Comparison of ENCODE assay signal across 15 cellular contexts in genomic region chr22:46093796-46094195, GRCh38. TPM values are rescaled to one million over a fixed set of nuclear protein-coding genes. Genes with fewer than 3 reads are reported as not detected.
DNase-seq lines count a peak whose midpoint lies in the region; ATAC-seq and TF ChIP-seq lines count a peak whose summit lies in the region.
"Had no signal": no experiment of that assay in that cellular context is flagged by ENCODE, and none has a peak within 500 bp of the region (broad histone marks: within the 10 kb centered on the region; RNA-seq: fewer than 3 reads in every experiment).

No MANE protein-coding gene starts in this region.

- intact Hi-C loops in body of pancreas (cut with DNase I), result no loop called here
- intact Hi-C loops in lower lobe of right lung (cut with DNase I), result no loop called here
- intact Hi-C loops in lower leg skin (cut with DNase I; ENCODE audit: low total_unique reads), result no loop called here

- H3K4me1 Mint-ChIP-seq in HFFc6 (ENCODE audit: low read depth), result peaks cover 48% of the 10 kb centered on the region

- no peaks in the 10 kb centered on the region for H3K9me3 Mint-ChIP-seq in HFFc6
- H3K9me3 Mint-ChIP-seq: activated CD4-positive, alpha-beta memory T cell treated with anti-CD3 and anti-CD28 coated beads, Interleukin-2, amount 10 ng/mL, durations not matched to agents 7 days and 5 days; activated T-helper 1 cell treated with anti-CD3 and anti-CD28 coated beads, Interleukin-12 subunit alpha, Interleukin-12 subunit beta, Interleukin-2, Interleukin-4 antibody, amounts not matched to agents 30 ng/mL and 10 ng/mL and 1 ng/mL, durations not matched to agents 14 hours and 24 hours and 36 hours had no signal

- 0 out of 2 replicates have a peak overlapping the region, but pooled peaks have one; percentile 29 for H3K4me3 Mint-ChIP-seq in HFFc6
- H3K4me3 Mint-ChIP-seq: activated CD4-positive, alpha-beta memory T cell treated with anti-CD3 and anti-CD28 coated beads, Interleukin-2, amount 10 ng/mL, durations not matched to agents 7 days and 5 days; activated T-helper 1 cell treated with anti-CD3 and anti-CD28 coated beads, Interleukin-12 subunit alpha, Interleukin-12 subunit beta, Interleukin-2, Interleukin-4 antibody, amounts not matched to agents 30 ng/mL and 10 ng/mL and 1 ng/mL, durations not matched to agents 14 hours and 24 hours and 36 hours had no signal

- no peak overlapping the region for H3K4me3 ChIP-seq in body of pancreas
- H3K4me3 ChIP-seq in lower lobe of right lung, result no peak overlapping the region
- H3K4me3 ChIP-seq in subcutaneous abdominal adipose tissue (ENCODE audit: low read depth in 1 of 5, low read length in 5 of 5), result no peak overlapping the region
- H3K4me3 ChIP-seq in lower leg skin (ENCODE audit: low read depth, poor library complexity, severe bottlenecking), result no peak overlapping the region

- peaks cover 34% of the 10 kb centered on the region; the same call in 1 of the 2 replicates for H3K36me3 Mint-ChIP-seq in HFFc6 (ENCODE audit: low read depth)

- no peak overlapping the region for H3K9ac ChIP-seq in subcutaneous abdominal adipose tissue (ENCODE audit: low read length in 5 of 5)

- peak overlapping the region; percentile 48 to 87 (median 62) for H3K27ac ChIP-seq in body of pancreas
- H3K27ac ChIP-seq in lower lobe of right lung, result peak overlapping the region; percentile 98
- peak overlapping the region; percentile 99 for H3K27ac ChIP-seq in subcutaneous abdominal adipose tissue (ENCODE audit: low read depth, low read length)

- peak overlapping the region; percentile 77 for H3K27ac Mint-ChIP-seq in HFFc6
- H3K27ac Mint-ChIP-seq: activated CD4-positive, alpha-beta memory T cell treated with anti-CD3 and anti-CD28 coated beads, Interleukin-2, amount 10 ng/mL, durations not matched to agents 7 days and 5 days; activated T-helper 1 cell treated with anti-CD3 and anti-CD28 coated beads, Interleukin-12 subunit alpha, Interleukin-12 subunit beta, Interleukin-2, Interleukin-4 antibody, amounts not matched to agents 30 ng/mL and 10 ng/mL and 1 ng/mL, durations not matched to agents 14 hours and 24 hours and 36 hours had no signal

- H3K36me3 ChIP-seq in body of pancreas (replicated peaks in 1 of 2; ENCODE audit: insufficient read depth in 1 of 2, low read depth in 2 of 2) (peaks cover 5 to 10% of the 10 kb centered on the region in 2 donors), lower lobe of right lung (peaks cover 64% of the 10 kb centered on the region), subcutaneous abdominal adipose tissue (ENCODE audit: control insufficient read depth in 5 of 5, insufficient read depth in 5 of 5, low read length in 5 of 5) (peaks cover 0 to 66% (median 49%) of the 10 kb centered on the region in 5 donors)

- H3K9me3 ChIP-seq in body of pancreas (no peaks in the 10 kb centered on the region), lower lobe of right lung (no peaks in the 10 kb centered on the region), subcutaneous abdominal adipose tissue (ENCODE audit: control insufficient read depth in 5 of 5, low read length in 5 of 5) (no peaks in the 10 kb centered on the region)

- ATAC-seq in body of pancreas (no peak), lower lobe of right lung (no peak), HG03108 (IDR thresholded peaks at IDR 0.05; ENCODE audit: unreplicated experiment) (no peak), GM19324 (IDR thresholded peaks at IDR 0.05; ENCODE audit: low FRiP score, unreplicated experiment) (no peak)

- H3K27me3 ChIP-seq in body of pancreas (no peaks in the 10 kb centered on the region), lower lobe of right lung (ENCODE audit: low read depth) (no peaks in the 10 kb centered on the region), subcutaneous abdominal adipose tissue (ENCODE audit: control insufficient read depth in 5 of 5, insufficient read depth in 4 of 5, low read length in 5 of 5) (no peaks in the 10 kb centered on the region)

- H3K4me1 ChIP-seq in body of pancreas (peaks cover 99% of the 10 kb centered on the region), lower lobe of right lung (peaks cover 76% of the 10 kb centered on the region), subcutaneous abdominal adipose tissue (ENCODE audit: control insufficient read depth in 5 of 5, insufficient read depth in 5 of 5, low read length in 5 of 5) (peaks cover 17 to 97% (median 96%) of the 10 kb centered on the region in 5 donors)

- TF ChIP-seq CTCF in HFFc6 (IDR thresholded peaks at IDR 0.05) (no peak), body of pancreas (IDR thresholded peaks at IDR 0.05) (no peak), lower lobe of right lung (IDR thresholded peaks at IDR 0.05) (no peak), lower leg skin (IDR thresholded peaks at IDR 0.05) (no peak)

- H3K27me3 Mint-ChIP-seq in HFFc6 (ENCODE audit: insufficient read depth), result peaks cover 40% of the 10 kb centered on the region
- H3K27me3 Mint-ChIP-seq: activated CD4-positive, alpha-beta memory T cell treated with anti-CD3 and anti-CD28 coated beads, Interleukin-2, amount 10 ng/mL, durations not matched to agents 7 days and 5 days had no signal

- WGBS in body of pancreas, 2 donors, result 48% methylated on average over 2 to 5 of the region's 5 CpGs
- WGBS in lower leg skin, 2 donors, result 49 to 60% methylated on average over 5 of the region's 5 CpGs

- DNase-seq in HFFc6, result no peak
- no peak for DNase-seq in body of pancreas
- no peak for DNase-seq in lower lobe of right lung
- no peak for DNase-seq in lower leg skin (ENCODE audit: low spot score in 2 of 2)
- no peak for DNase-seq in NCI-H1092 treated with DMSO at 0.1 percent for 48 hours (lab: John Stamatoyannopoulos, UW)
- DNase-seq: activated CD4-positive, alpha-beta memory T cell treated with anti-CD3 and anti-CD28 coated beads, Interleukin-2, amount 10 ng/mL, durations not matched to agents 7 days and 5 days; amniotic stem cell; Kasumi-1; NCI-H187; NCI-H510A; stimulated activated CD4-positive, alpha-beta T cell treated with anti-CD3 and anti-CD28 coated beads, Interleukin-1b, Interleukin-23, amount 100 ng/mL, for 48 hours had no signal

- TF ChIP-seq POLR2A in body of pancreas (IDR thresholded peaks at IDR 0.05) (no peak), lower leg skin (IDR thresholded peaks at IDR 0.05) (no peak)

RNA-seq across cellular contexts. Expression of gene PPARA, which starts 56.5 kb away (rescaled TPM):
- 10 to 100 TPM; 14.1 to 16.0 (median 15.1) TPM for total RNA-seq in HFFc6 (2021; fragmentation: NEBNext Ultra II Directional; extraction: Animal tissue kit (Norgen Biotek cat#: 25700))
- 10 to 100 TPM; 15.8 to 19.8 TPM for total RNA-seq in body of pancreas
- total RNA-seq in lower lobe of right lung, result 20.5 TPM
- 10 to 100 TPM; 27.8 to 58.1 (median 37.8) TPM for total RNA-seq in lower leg skin
